Comparison of ENCODE assay signal across 18 cellular contexts in the genomic region with DNA sequence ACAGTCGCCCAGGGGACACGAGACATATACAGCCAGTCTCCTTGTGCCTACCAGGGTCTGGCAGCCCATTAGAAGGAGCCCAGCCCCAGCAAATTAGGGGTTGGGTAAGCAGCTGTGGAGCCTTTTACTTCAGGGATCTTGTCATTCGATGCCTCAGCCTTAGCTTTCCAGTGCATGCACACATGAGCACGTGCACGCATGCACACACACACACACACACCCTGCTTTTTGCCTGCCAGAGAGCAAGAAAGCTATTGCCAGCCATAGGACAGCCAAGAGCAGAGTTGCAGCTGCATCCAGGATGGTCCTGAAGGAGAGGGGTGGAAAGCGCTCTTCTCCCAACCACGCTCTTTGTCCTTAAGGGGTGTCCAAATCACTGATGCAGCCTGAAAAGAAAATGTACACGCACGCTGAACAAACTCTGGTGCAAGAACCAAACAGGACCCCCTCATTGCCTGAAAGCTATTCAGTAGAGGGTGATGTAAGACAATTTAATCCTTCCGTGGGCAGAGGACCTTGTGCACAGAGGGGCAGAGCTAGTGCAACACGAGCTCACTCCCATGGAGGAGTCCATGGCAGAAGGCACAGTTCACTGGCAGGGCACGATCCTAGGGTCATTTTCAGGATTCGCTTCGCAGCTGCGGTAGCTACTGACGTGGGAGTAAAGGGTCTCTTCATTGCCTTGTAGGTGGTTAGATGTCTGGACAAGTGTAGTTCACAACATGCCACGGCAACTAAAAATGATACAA.
A peak's percentile ranks its signal among the peaks of the same experiment; 100 is the strongest.
DNase-seq lines count a peak whose midpoint lies in the region; ATAC-seq and TF ChIP-seq lines count a peak whose summit lies in the region.
"Had no signal": no experiment of that assay in that cellular context is flagged by ENCODE, and none has a peak within 500 bp of the region (broad histone marks: within the 10 kb centered on the region; RNA-seq: fewer than 3 reads in every experiment).

No MANE protein-coding gene starts in this region.

- POLR2A ChIA-PET in HEK293 (lab: Yijun Ruan, JAX): no interaction called here

- H2AFZ ChIP-seq in OCI-LY1 (ENCODE audit: low read length): no peak overlapping the region
- H2AFZ ChIP-seq in trophoblast cell (ENCODE audit: insufficient read depth, low read length, poor library complexity): no peak overlapping the region
- H2AFZ ChIP-seq: GM23248 had no signal

- H2BK5ac ChIP-seq in trophoblast cell (ENCODE audit: low read depth, low read length, poor library complexity): no peak overlapping the region

- H3K14ac ChIP-seq in trophoblast cell (ENCODE audit: low read length): no peak overlapping the region

- H3K27me3 ChIP-seq in DOHH2 (ENCODE audit: control insufficient read depth, low read length) (no peaks in the 10 kb centered on the region), OCI-LY1 (ENCODE audit: insufficient read depth, low read length) (no peaks in the 10 kb centered on the region), trophoblast cell (ENCODE audit: insufficient read depth, low read length) (no peaks in the 10 kb centered on the region)
- H3K27me3 ChIP-seq: BE2C had no signal

- H4K20me1 ChIP-seq in DOHH2 (ENCODE audit: control insufficient read depth, insufficient read depth, low read depth, low read length): no peaks in the 10 kb centered on the region
- H4K20me1 ChIP-seq in OCI-LY1 (ENCODE audit: insufficient read depth, low read length): no peaks in the 10 kb centered on the region

- H3K27ac ChIP-seq in DOHH2 (ENCODE audit: low read depth, low read length) (no peak overlapping the region), HEK293 (ENCODE audit: extremely low read depth, low read depth, low read length) (no peak overlapping the region), OCI-LY1 (ENCODE audit: low read depth, low read length, poor library complexity, severe bottlenecking) (peak overlapping the region; percentile 4), trophoblast cell (ENCODE audit: low read depth, low read length) (no peak overlapping the region)
- H3K27ac ChIP-seq: A549, C4-2B, GM23248, HL-60 had no signal

- H3K9ac ChIP-seq in OCI-LY1 (ENCODE audit: low read length) (no peak overlapping the region), trophoblast cell (ENCODE audit: low read length) (no peak overlapping the region)
- H3K9ac ChIP-seq: GM23248 had no signal

- H4K12ac ChIP-seq in trophoblast cell (ENCODE audit: low read depth, low read length): no peak overlapping the region

- H3K18ac ChIP-seq in trophoblast cell (ENCODE audit: low read length): peak overlapping the region; percentile 26

- H3K36me3 ChIP-seq in DOHH2 (ENCODE audit: control insufficient read depth, low read length): no peaks in the 10 kb centered on the region
- H3K36me3 ChIP-seq in HEK293 (ENCODE audit: control insufficient read depth in 2 of 2, insufficient read depth in 1 of 2, low read length in 2 of 2): no peaks in the 10 kb centered on the region
- H3K36me3 ChIP-seq in OCI-LY1 (ENCODE audit: insufficient read depth, low read length): peaks cover 1% of the 10 kb centered on the region; the same call in 1 of the 2 replicates
- no peaks in the 10 kb centered on the region for H3K36me3 ChIP-seq in trophoblast cell (ENCODE audit: control insufficient read depth in 1 of 2, insufficient read depth in 2 of 2, low read length in 2 of 2)
- H3K36me3 ChIP-seq: BE2C had no signal

- H2BK12ac ChIP-seq in trophoblast cell (ENCODE audit: low read length): peak overlapping the region; percentile 14

- TF ChIP-seq CTCF in DOHH2 (IDR thresholded peaks at IDR 0.05; ENCODE audit: low read depth, low read length, poor library complexity, severe bottlenecking) (no peak), HEK293 (tag by site-specific recombination; IDR thresholded peaks at IDR 0.05) (no peak), OCI-LY1 (IDR thresholded peaks at IDR 0.05; ENCODE audit: low read length) (no peak)

- H3F3A ChIP-seq in DOHH2 (ENCODE audit: control insufficient read depth, insufficient read depth): peaks cover 7% of the 10 kb centered on the region; the same call in 1 of the 2 replicates
- no peaks in the 10 kb centered on the region for H3F3A ChIP-seq in OCI-LY1 (ENCODE audit: insufficient read depth, low read length)

- intact Hi-C loops in posterior vena cava (cut with DNase I): no loop called here

- no peak overlapping the region for H2BK120ac ChIP-seq in trophoblast cell (ENCODE audit: insufficient read depth, low read length, poor library complexity)

- H2AK5ac ChIP-seq in trophoblast cell (ENCODE audit: low read length): no peak overlapping the region

- H3K79me2 ChIP-seq in DOHH2 (ENCODE audit: control insufficient read depth, low read length) (no peaks in the 10 kb centered on the region), OCI-LY1 (ENCODE audit: insufficient read depth, low read length) (no peaks in the 10 kb centered on the region), trophoblast cell (ENCODE audit: control insufficient read depth, insufficient read depth, low read length, poor library complexity) (no peaks in the 10 kb centered on the region)

- H4K8ac ChIP-seq in trophoblast cell (ENCODE audit: low read depth, low read length): no peak overlapping the region

- H3K4me3 ChIP-seq in DOHH2 (ENCODE audit: low read length) (no peak overlapping the region), HEK293 (ENCODE audit: low read depth, low read length) (no peak overlapping the region), OCI-LY1 (ENCODE audit: low read depth, low read length, poor library complexity, severe bottlenecking) (no peak overlapping the region), trophoblast cell (ENCODE audit: low read depth, low read length) (no peak overlapping the region)
- H3K4me3 ChIP-seq: A549, GM23248 had no signal

- no peaks in the 10 kb centered on the region for H3K9me3 ChIP-seq in DOHH2 (ENCODE audit: control insufficient read depth, insufficient read depth, low read length)
- H3K9me3 ChIP-seq in HEK293 (ENCODE audit: control insufficient read depth, insufficient read depth, low read depth, low read length): no peaks in the 10 kb centered on the region
- H3K9me3 ChIP-seq in OCI-LY1 (ENCODE audit: low read length): peaks cover 2% of the 10 kb centered on the region
- H3K9me3 ChIP-seq in trophoblast cell (ENCODE audit: insufficient read depth, low read depth, low read length): peaks cover 2% of the 10 kb centered on the region
- H3K9me3 ChIP-seq: A549, BE2C had no signal

- H3K9me2 ChIP-seq in DOHH2 (replicated peaks; ENCODE audit: control insufficient read depth, low read length) (no peaks in the 10 kb centered on the region), OCI-LY1 (ENCODE audit: low read depth, low read length) (no peaks in the 10 kb centered on the region)

- peak overlapping the region; percentile 37 for H4K91ac ChIP-seq in trophoblast cell (ENCODE audit: low read depth, low read length)

- H3K79me1 ChIP-seq in trophoblast cell (ENCODE audit: low read length): peaks cover 19% of the 10 kb centered on the region

- H3K4me2 ChIP-seq in DOHH2 (ENCODE audit: low read length) (peak overlapping the region; percentile 9), OCI-LY1 (ENCODE audit: low read length) (no peak overlapping the region; the same call in 1 of the 2 replicates), trophoblast cell (ENCODE audit: low read length) (no peak overlapping the region)
- H3K4me2 ChIP-seq: A549 had no signal

- H3K4me1 ChIP-seq in DOHH2 (ENCODE audit: control insufficient read depth, low read length): peaks cover 74% of the 10 kb centered on the region
- no peaks in the 10 kb centered on the region for H3K4me1 ChIP-seq in HEK293 (ENCODE audit: control insufficient read depth, insufficient read depth, low read length)
- H3K4me1 ChIP-seq in OCI-LY1 (ENCODE audit: insufficient read depth, low read length, severe bottlenecking): peaks cover 34% of the 10 kb centered on the region
- H3K4me1 ChIP-seq in trophoblast cell (ENCODE audit: control insufficient read depth in 1 of 2, insufficient read depth in 2 of 2, low read length in 2 of 2): peaks cover 6 to 9% of the 10 kb centered on the region in 2 experiments
- H3K4me1 ChIP-seq: BE2C had no signal

- no peak overlapping the region for H3K4ac ChIP-seq in trophoblast cell (ENCODE audit: low read depth, low read length)

- CTCF ChIA-PET in HEK293 (lab: Yijun Ruan, JAX): interaction anchor here (0.7 kb wide), 1 partner anchor 12 kb away, joined by 4 read pairs; no protein-coding TSS in a partner anchor

- no peak overlapping the region for H3K23ac ChIP-seq in trophoblast cell (ENCODE audit: low read length)

- ATAC-seq in GM18858 (IDR thresholded peaks at IDR 0.05; ENCODE audit: unreplicated experiment): no peak
- ATAC-seq: A549; CD8-positive, alpha-beta T cell; HCT116 had no signal

- no CpG with 5 or more reads among the region's 17 CpGs for whole genome bisulfite sequencing in trophoblast cell (ENCODE audit: extremely low coverage, insufficient coverage, insufficient read length)

- no peak for DNase-seq in trophoblast cell
- DNase-seq in NK-92 treated with Interleukin-12 subunit alpha and Interleukin-12 subunit beta, amount 100 ng/mL, for 24 hours (lab: John Stamatoyannopoulos, UW): no peak
- DNase-seq in posterior vena cava (ENCODE audit: low spot score): no peak
- DNase-seq: BE2C; CD8-positive, alpha-beta T cell; COR-L47; DMS153; DMS79 treated with DMSO at 0.1 percent for 48 hours; GDM1; GM23248 had no signal

TF ChIP-seq in HEK293, 187 proteins besides CTCF, POLR2A, EP300 and RAD21:
- TF ChIP-seq EGR2 (tag by site-specific recombination; IDR thresholded peaks at IDR 0.05; ENCODE audit: low read depth) (0 out of 2 replicates have a peak, but pooled peaks have one; percentile 21), ZNF658 (tag by site-specific recombination; IDR thresholded peaks at IDR 0.05) (no peak), ZNF10 (tag by site-specific recombination; IDR thresholded peaks at IDR 0.05) (no peak), ZFHX2 (tag by site-specific recombination; conservative IDR thresholded peaks at IDR 0.05) (peak; percentile 43)
- TF ChIP-seq, protein P1, sequence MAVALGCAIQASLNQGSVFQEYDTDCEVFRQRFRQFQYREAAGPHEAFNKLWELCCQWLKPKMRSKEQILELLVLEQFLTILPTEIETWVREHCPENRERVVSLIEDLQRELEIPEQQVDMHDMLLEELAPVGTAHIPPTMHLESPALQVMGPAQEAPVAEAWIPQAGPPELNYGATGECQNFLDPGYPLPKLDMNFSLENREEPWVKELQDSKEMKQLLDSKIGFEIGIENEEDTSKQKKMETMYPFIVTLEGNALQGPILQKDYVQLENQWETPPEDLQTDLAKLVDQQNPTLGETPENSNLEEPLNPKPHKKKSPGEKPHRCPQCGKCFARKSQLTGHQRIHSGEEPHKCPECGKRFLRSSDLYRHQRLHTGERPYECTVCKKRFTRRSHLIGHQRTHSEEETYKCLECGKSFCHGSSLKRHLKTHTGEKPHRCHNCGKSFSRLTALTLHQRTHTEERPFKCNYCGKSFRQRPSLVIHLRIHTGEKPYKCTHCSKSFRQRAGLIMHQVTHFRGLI (tag by site-specific recombination; IDR thresholded peaks at IDR 0.05): peak; percentile 24; the same call in 1 of the 2 replicates
